Comparison of ENCODE assay signal across 1 cellular context in the genomic region with DNA sequence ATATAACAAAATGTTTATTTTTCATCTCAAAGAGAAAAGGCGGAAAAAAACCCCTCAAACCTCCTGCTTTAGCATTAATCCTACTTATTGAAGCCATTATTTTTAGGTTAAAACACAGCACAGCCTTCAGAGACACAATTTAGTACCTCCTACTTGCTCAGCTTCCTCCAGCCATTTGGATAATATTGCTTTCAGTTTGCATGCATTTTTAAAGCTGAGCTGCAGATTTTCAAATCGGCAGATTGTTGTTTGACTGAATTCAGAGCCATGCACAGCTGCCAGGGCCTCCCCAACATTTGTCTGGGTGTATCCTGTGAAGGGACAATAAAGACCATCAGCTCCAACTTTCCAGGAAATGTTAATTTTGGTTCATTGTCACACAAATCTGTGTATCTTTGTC.
TF ChIP-seq lines count a peak whose summit lies in the region.

No MANE protein-coding gene starts in this region.

TF ChIP-seq in GM23338, 12 proteins besides CTCF, POLR2A, EP300 and RAD21 (continued from another document):
- TF ChIP-seq POLR2AphosphoS5 (IDR thresholded peaks at IDR 0.05; ENCODE audit: low read depth) (no peak), ZNF331 (CRISPR knock-in tag; IDR thresholded peaks at IDR 0.05; ENCODE audit: low read depth) (no peak)
